In the genomic region with DNA sequence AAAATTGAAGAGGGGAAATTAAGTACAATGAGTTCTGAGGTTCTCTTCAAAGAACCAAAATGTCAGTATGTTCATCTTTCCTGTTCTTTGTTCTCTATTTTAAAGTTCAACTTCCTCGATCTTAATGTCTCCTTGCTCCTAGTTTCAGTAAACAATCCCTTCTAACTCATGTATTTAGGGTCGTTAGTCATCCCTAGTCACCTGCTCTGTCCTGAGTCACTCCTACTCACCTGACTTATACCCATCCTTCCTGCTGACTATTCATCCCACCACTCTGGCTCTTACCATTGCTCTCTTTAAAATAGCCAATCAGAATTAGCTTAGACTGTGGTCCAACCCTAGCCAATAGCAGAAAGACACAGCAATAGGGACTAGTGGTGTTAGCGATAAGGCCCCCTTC, we compare ENCODE assay signal across 27 cellular contexts. TPM values are rescaled to one million over a fixed set of nuclear protein-coding genes. Genes with fewer than 3 reads are reported as not detected.
DNase-seq lines count a peak whose midpoint lies in the region; ATAC-seq and TF ChIP-seq lines count a peak whose summit lies in the region.
"Had no signal": no experiment of that assay in that cellular context is flagged by ENCODE, and none has a peak within 500 bp of the region (broad histone marks: within the 10 kb centered on the region; RNA-seq: fewer than 3 reads in every experiment).

No MANE protein-coding gene starts in this region.

- H3K4me1 Mint-ChIP-seq in endodermal cell (peaks cover 42% of the 10 kb centered on the region), neural crest cell (no peaks in the 10 kb centered on the region)
- H3K4me1 Mint-ChIP-seq: CD4-positive, alpha-beta memory T cell had no signal

- no peak for DNase-seq in activated naive CD4-positive, alpha-beta T cell treated with anti-CD3 and anti-CD28 coated beads, Interleukin-2, amount 50 U/mL, for 72 hours (ENCODE audit: low spot score in 2 of 2)
- DNase-seq in activated naive CD4-positive, alpha-beta T cell treated with anti-CD3 and anti-CD28 coated beads, Interleukin-2, amount 50 U/mL, for 16 hours: no peak
- DNase-seq in endodermal cell: no peak
- DNase-seq in neural crest cell (ENCODE audit: low read depth, low spot score): no peak
- no peak for DNase-seq in uterus
- DNase-seq: C1 segment of cervical spinal cord; CD4-positive, alpha-beta memory T cell; COR-L47; DMS79; EL; GDM1; H9; Karpas-422; NCI-H1092; NCI-H146; NCI-H1930; NCI-H2107; NCI-H446; NCI-H524 treated with DMSO at 0.1 percent for 48 hours; NCI-H774; SK-N-SH had no signal

- WGBS in endodermal cell (ENCODE audit: insufficient coverage in 1 of 2, insufficient read length in 1 of 2), 2 experiments: 91 to 94% methylated on average over 2 to 3 of the region's 3 CpGs

- peak overlapping the region in 1 of 2 donors; percentile 28 for H3K27ac Mint-ChIP-seq in activated naive CD4-positive, alpha-beta T cell treated with anti-CD3 and anti-CD28 coated beads, Interleukin-2, amount 50 U/mL, for 72 hours
- H3K27ac Mint-ChIP-seq in endodermal cell (no peak overlapping the region), neural crest cell (ENCODE audit: unreplicated experiment) (peak overlapping the region; percentile 23)
- H3K27ac Mint-ChIP-seq: CD4-positive, alpha-beta memory T cell had no signal

- peaks cover 99% of the 10 kb centered on the region for H3K36me3 ChIP-seq in endodermal cell (ENCODE audit: control insufficient read depth, insufficient read depth, low read length)
- no peaks in the 10 kb centered on the region for H3K36me3 ChIP-seq in uterus

- H3K4me3 Mint-ChIP-seq in endodermal cell (no peak overlapping the region), neural crest cell (no peak overlapping the region)
- H3K4me3 Mint-ChIP-seq: CD4-positive, alpha-beta memory T cell; H9 had no signal

- no peak overlapping the region for H3K9ac ChIP-seq in endodermal cell (ENCODE audit: extremely low read depth, low read length, poor library complexity, severe bottlenecking)
- H3K9ac ChIP-seq: SK-N-SH had no signal

- H3K27ac ChIP-seq in endodermal cell (ENCODE audit: low read depth, low read length) (no peak overlapping the region), uterus (no peak overlapping the region)
- H3K27ac ChIP-seq: A549 had no signal

- no peaks in the 10 kb centered on the region for H3K4me1 ChIP-seq in endodermal cell (ENCODE audit: control insufficient read depth, insufficient read depth, low read length)
- no peaks in the 10 kb centered on the region for H3K4me1 ChIP-seq in uterus
- H3K4me1 ChIP-seq: A549 had no signal

- H3K9me3 Mint-ChIP-seq in activated naive CD4-positive, alpha-beta T cell treated with anti-CD3 and anti-CD28 coated beads, Interleukin-2, amount 50 U/mL, for 72 hours: peaks cover 27 to 32% of the 10 kb centered on the region in 2 donors
- H3K9me3 Mint-ChIP-seq in endodermal cell (peaks cover 50% of the 10 kb centered on the region), neural crest cell (peaks cover 25% of the 10 kb centered on the region)

- H3K9me3 ChIP-seq in endodermal cell (ENCODE audit: control insufficient read depth, low read length) (peaks cover 100% of the 10 kb centered on the region), uterus (peaks cover 0 to 6% of the 10 kb centered on the region in 2 donors)
- H3K9me3 ChIP-seq: A549, SK-N-SH had no signal

- no peaks in the 10 kb centered on the region for H3K27me3 ChIP-seq in endodermal cell (ENCODE audit: control insufficient read depth, insufficient read depth, low read length, poor library complexity, severe bottlenecking)
- no peaks in the 10 kb centered on the region for H3K27me3 ChIP-seq in uterus

- TF ChIP-seq POLR2A in uterus (IDR thresholded peaks at IDR 0.05): no peak

- ATAC-seq in activated naive CD4-positive, alpha-beta T cell treated with anti-CD3 and anti-CD28 coated beads, Interleukin-2, amount 50 U/mL, for 72 hours: peak; percentile 34 to 98
- no peak for ATAC-seq in GM21447 (IDR thresholded peaks at IDR 0.05; ENCODE audit: unreplicated experiment)
- ATAC-seq in GM18520 (IDR thresholded peaks at IDR 0.05; ENCODE audit: unreplicated experiment): no peak
- ATAC-seq: A549, GM12878, HepG2 had no signal

- TF ChIP-seq CTCF in endodermal cell (conservative IDR thresholded peaks at IDR 0.05) (no peak), neural crest cell (conservative IDR thresholded peaks at IDR 0.05) (no peak), uterus (IDR thresholded peaks at IDR 0.05) (no peak)

- intact Hi-C loops in uterus (cut with DNase I; ENCODE audit: low total_unique reads): no loop called here

- peaks cover 60 to 95% of the 10 kb centered on the region in 2 donors for H3K36me3 Mint-ChIP-seq in activated naive CD4-positive, alpha-beta T cell treated with anti-CD3 and anti-CD28 coated beads, Interleukin-2, amount 50 U/mL, for 72 hours
- peaks cover 89% of the 10 kb centered on the region for H3K36me3 Mint-ChIP-seq in endodermal cell (ENCODE audit: low read depth)
- H3K36me3 Mint-ChIP-seq in neural crest cell (ENCODE audit: low read depth): peaks cover 84% of the 10 kb centered on the region

- H3K27me3 Mint-ChIP-seq in endodermal cell (ENCODE audit: insufficient read depth): no peaks in the 10 kb centered on the region
- no peaks in the 10 kb centered on the region for H3K27me3 Mint-ChIP-seq in neural crest cell (ENCODE audit: low read depth)
- H3K27me3 Mint-ChIP-seq: CD4-positive, alpha-beta memory T cell had no signal

- H3K4me3 ChIP-seq in endodermal cell (ENCODE audit: low read length) (peak overlapping the region; percentile 48), uterus (no peak overlapping the region)
- H3K4me3 ChIP-seq: A549, GM12878 had no signal

RNA-seq across cellular contexts. Expression of gene ZNF90, which starts 24.3 kb away (rescaled TPM):
- 10 to 100 TPM; 22.6 to 26.3 TPM for total RNA-seq in activated naive CD4-positive, alpha-beta T cell treated with anti-CD3 and anti-CD28 coated beads, Interleukin-2, amount 50 U/mL, for 72 hours
- total RNA-seq in endodermal cell: 100 to 1,000 TPM; 113 to 174 TPM
- 26.0 TPM for polyA plus RNA-seq in endodermal cell (2013, experiment 1 of 2)
- 26.6 TPM for polyA plus RNA-seq in endodermal cell (2013, experiment 2 of 2)
- total RNA-seq in neural crest cell: 27.3 and 27.4 TPM in 2 replicates
- total RNA-seq in uterus: 1 to 10 TPM in 2 of 4 donors, under 1 TPM in 2; 0.29 to 9.8 (median 2.8) TPM
- total RNA-seq: HT-29 had no signal
- polyA plus RNA-seq: A549 had no signal

Comparison
In these comparisons a context has a peak if more than half of its experiments do, and no peak if none do; other contexts are left out.
1. ATAC-seq: peak in activated naive CD4-positive, alpha-beta T cell treated with anti-CD3 and anti-CD28 coated beads, Interleukin-2, amount 50 U/mL, for 72 hours (2 of 2); none in GM21447 (single experiment) and GM18520 (single experiment).